ENCODE assay signal across 30 cellular contexts in the genomic region with DNA sequence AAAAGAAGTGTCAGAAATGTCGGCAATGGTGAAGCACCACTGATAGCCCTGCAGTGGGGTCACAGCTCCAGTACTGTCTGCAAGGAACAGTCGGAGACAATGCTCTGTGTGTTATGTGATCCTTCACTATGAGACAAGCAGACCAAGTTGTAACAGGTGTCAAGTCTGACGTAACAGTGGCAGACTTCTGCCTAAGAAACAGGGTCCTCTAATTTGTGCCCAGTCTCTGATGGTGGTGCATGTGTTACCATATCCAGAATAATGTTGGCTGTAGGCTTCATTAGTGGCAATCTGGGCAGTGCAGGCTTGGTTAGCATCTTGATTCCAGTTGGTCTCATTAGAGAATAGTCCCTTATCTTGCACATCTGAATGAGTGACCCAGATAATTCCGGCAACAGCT. TPM values are rescaled to one million over a fixed set of nuclear protein-coding genes. Genes with fewer than 3 reads are reported as not detected.
"Had no signal": no experiment of that assay in that cellular context is flagged by ENCODE, and none has a peak within 500 bp of the region (broad histone marks: within the 10 kb centered on the region; RNA-seq: fewer than 3 reads in every experiment).

No MANE protein-coding gene starts in this region.

- H3K36me3 ChIP-seq: pancreas, prostate gland, right atrium auricular region, upper lobe of right lung had no signal

- H3K4me3 ChIP-seq: body of pancreas, coronary artery, dorsolateral prefrontal cortex, gastroesophageal sphincter, pancreas, prostate gland, right atrium auricular region, suprapubic skin, tibial artery, upper lobe of right lung had no signal

- DNase-seq: activated B cell treated with CpG ODN at 0.5 μM for 24 hours; activated CD4-positive, alpha-beta T cell treated with anti-CD3 and anti-CD28 coated beads, Interleukin-2, amount 50 U/mL, for 1 hour; activated CD8-positive, alpha-beta T cell treated with anti-CD3 and anti-CD28 coated beads for 36 hours; activated effector memory CD4-positive, alpha-beta T cell treated with Interleukin-2 at 50 U/mL for 16 hours; activated naive CD4-positive, alpha-beta T cell treated with Interleukin-2 at 50 U/mL for 16 hours; activated T-cell treated with anti-CD3 and anti-CD28 coated beads, Interleukin-2, amount 50 U/mL, for 48 hours; anterior cingulate cortex; dorsolateral prefrontal cortex; effector memory CD4-positive, alpha-beta T cell; hippocampal formation; kidney; naive thymus-derived CD8-positive, alpha-beta T cell; nucleus accumbens; pancreas; stimulated activated CD4-positive, alpha-beta T cell treated with anti-CD3 and anti-CD28 coated beads, Interleukin-15, amount 100 ng/mL, for 24 hours; stimulated activated CD4-positive, alpha-beta T cell treated with anti-CD3 and anti-CD28 coated beads, Interleukin-2, amount 100 ng/mL, for 24 hours; stimulated activated naive CD4-positive, alpha-beta T cell; T-helper 17 cell; T1000; tibial artery; upper lobe of right lung had no signal

- H3K27me3 ChIP-seq: body of pancreas, dorsolateral prefrontal cortex, gastroesophageal sphincter, pancreas, right atrium auricular region, suprapubic skin, tibial artery, upper lobe of right lung had no signal

- H3K4me1 Mint-ChIP-seq: activated B cell treated with CpG ODN at 0.5 μM for 24 hours, mesothelial cell of epicardium, neural crest cell had no signal

- H3K9me3 Mint-ChIP-seq: activated B cell treated with CpG ODN at 0.5 μM for 24 hours; activated CD8-positive, alpha-beta T cell treated with anti-CD3 and anti-CD28 coated beads for 36 hours; mesothelial cell of epicardium; naive thymus-derived CD8-positive, alpha-beta T cell; neural crest cell had no signal

- ATAC-seq: activated CD8-positive, alpha-beta T cell treated with anti-CD3 and anti-CD28 coated beads for 36 hours; body of pancreas; gastroesophageal sphincter; naive thymus-derived CD8-positive, alpha-beta T cell; T-helper 17 cell; upper lobe of right lung had no signal

- H3K9me3 ChIP-seq: body of pancreas, gastroesophageal sphincter, pancreas, prostate gland, right atrium auricular region, suprapubic skin, tibial artery, upper lobe of right lung had no signal

- H3K4me1 ChIP-seq: pancreas, prostate gland, suprapubic skin, upper lobe of right lung had no signal

- H3K4me3 Mint-ChIP-seq: activated B cell treated with CpG ODN at 0.5 μM for 24 hours; activated CD8-positive, alpha-beta T cell treated with anti-CD3 and anti-CD28 coated beads for 36 hours; activated naive CD8-positive, alpha-beta T cell; mesothelial cell of epicardium; naive thymus-derived CD8-positive, alpha-beta T cell; neural crest cell had no signal

- H3K27ac ChIP-seq: body of pancreas, coronary artery, dorsolateral prefrontal cortex, gastroesophageal sphincter, pancreas, prostate gland, right atrium auricular region, suprapubic skin, tibial artery, upper lobe of right lung had no signal

- H3K27me3 Mint-ChIP-seq: activated B cell treated with CpG ODN at 0.5 μM for 24 hours; activated CD8-positive, alpha-beta T cell treated with anti-CD3 and anti-CD28 coated beads for 36 hours; activated naive CD8-positive, alpha-beta T cell; naive thymus-derived CD8-positive, alpha-beta T cell; T-helper 17 cell had no signal

- H3K27ac Mint-ChIP-seq: activated B cell treated with CpG ODN at 0.5 μM for 24 hours; activated CD8-positive, alpha-beta T cell treated with anti-CD3 and anti-CD28 coated beads for 36 hours; activated naive CD8-positive, alpha-beta T cell; mesothelial cell of epicardium; T-helper 17 cell had no signal

RNA-seq across cellular contexts. Expression of a gene that starts 37.6 kb away (rescaled TPM):
- polyA plus RNA-seq: naive thymus-derived CD8-positive, alpha-beta T cell had no signal
